In genomic region chr19:50649433-50650391, GRCh38 we compare ENCODE assay signal across 1 cellular context.
TF ChIP-seq lines count a peak whose summit lies in the region.

TSS of gene C19orf81 (plus strand) at chr19:50649445. CDS start at chr19:50649445, 0 bp downstream.

TF ChIP-seq in K562, 482 proteins besides CTCF, POLR2A, EP300 and RAD21 (continued from another document):
- TF ChIP-seq ZNF318 (IDR thresholded peaks at IDR 0.05; ENCODE audit: borderline replicate concordance in 1 of 2, low read depth in 1 of 2) (no peak; a peak in 1 of 4 replicates), ATF1 (CRISPR knock-in tag; IDR thresholded peaks at IDR 0.05) (no peak), ATF1 (tag; IDR thresholded peaks at IDR 0.05) (peak; percentile 31; the same call in 1 of the 2 replicates), TEAD1 (CRISPR knock-in tag; IDR thresholded peaks at IDR 0.05) (peak in 1 of 2 experiments; percentile 63; a peak in 1 of 4 replicates), THRB (CRISPR knock-in tag; conservative IDR thresholded peaks at IDR 0.05) (peak; percentile 86), ZNF395 (CRISPR knock-in tag; IDR thresholded peaks at IDR 0.05) (peak; percentile 40; the same call in 1 of the 2 replicates), ZNF274 (IDR thresholded peaks at IDR 0.05; ENCODE audit: borderline replicate concordance, low read depth, low read length) (no peak), CEBPG (CRISPR knock-in tag; IDR thresholded peaks at IDR 0.05) (0 out of 2 replicates have a peak, but pooled peaks have one; percentile 29), CEBPG (tag; conservative IDR thresholded peaks at IDR 0.05 in 1 of 2, IDR thresholded peaks at IDR 0.05 in 1 of 2) (peak in 1 of 2 experiments; percentile 25; a peak in 1 of 4 replicates), NRF1 (conservative IDR thresholded peaks at IDR 0.05 in 1 of 2, IDR thresholded peaks at IDR 0.05 in 1 of 2) (peak in 1 of 2 experiments; percentile 32; a peak in 1 of 4 replicates), ETV1 (tag; conservative IDR thresholded peaks at IDR 0.05; ENCODE audit: low read depth) (0 out of 2 replicates have a peak, but pooled peaks have one; percentile 29), HCFC1 (IDR thresholded peaks at IDR 0.05; ENCODE audit: low read depth, low read length) (peak; percentile 97), SMAD4 (CRISPR knock-in tag; conservative IDR thresholded peaks at IDR 0.05) (0 out of 2 replicates have a peak, but pooled peaks have one; percentile 22), PKNOX1 (IDR thresholded peaks at IDR 0.05) (0 out of 2 replicates have a peak, but pooled peaks have one; percentile 20), CXXC5 (CRISPR knock-in tag; IDR thresholded peaks at IDR 0.05) (0 out of 2 replicates have a peak, but pooled peaks have one; percentile 32), ETS1 (conservative IDR thresholded peaks at IDR 0.05; ENCODE audit: control insufficient read depth, low read depth, low read length) (peak; percentile 90; the same call in 1 of the 2 replicates)
